In the genomic region with DNA sequence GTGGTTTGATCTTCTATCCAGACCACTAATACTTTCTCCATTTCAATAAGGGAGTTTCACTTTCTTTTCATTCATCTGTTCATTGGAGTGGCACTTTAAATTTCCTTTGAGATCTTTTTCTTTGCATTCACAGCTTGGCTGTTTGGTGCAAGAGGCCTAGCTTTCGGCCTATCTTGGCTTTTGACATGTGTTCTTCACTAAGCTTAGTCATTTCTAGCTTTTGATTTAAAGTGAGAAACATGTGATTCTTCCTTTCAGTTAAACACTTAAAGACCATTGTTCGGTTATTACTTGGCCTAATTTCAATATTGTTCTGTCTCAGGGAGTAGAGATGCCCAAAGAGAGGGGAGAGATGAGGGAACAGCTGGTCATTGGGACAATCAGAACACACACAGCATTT, we compare ENCODE assay signal across 10 cellular contexts. TPM values are rescaled to one million over a fixed set of nuclear protein-coding genes. Genes with fewer than 3 reads are reported as not detected.
DNase-seq lines count a peak whose midpoint lies in the region; ATAC-seq and TF ChIP-seq lines count a peak whose summit lies in the region.
"Had no signal": no experiment of that assay in that cellular context is flagged by ENCODE, and none has a peak within 500 bp of the region (broad histone marks: within the 10 kb centered on the region; RNA-seq: fewer than 3 reads in every experiment).

No MANE protein-coding gene starts in this region.

- ATAC-seq in HG03025 (IDR thresholded peaks at IDR 0.05; ENCODE audit: low FRiP score, unreplicated experiment) = peak; percentile 76
- no peak for ATAC-seq in aorta (ENCODE audit: low FRiP score)

- no peaks in the 10 kb centered on the region for H3K27me3 Mint-ChIP-seq in activated CD4-positive, alpha-beta T cell treated with anti-CD3 and anti-CD28 coated beads, Interleukin-2, amount 10 ng/mL, durations not matched to agents 24 days and 14 days
- peaks cover 2% of the 10 kb centered on the region for H3K27me3 Mint-ChIP-seq in activated T-helper 2 cell treated with anti-CD3 and anti-CD28 coated beads, Interferon-gamma antibody, Interleukin-2, Interleukin-4, amounts not matched to agents 10 μg/mL and 5 μg/mL and 100 μg/mL, durations not matched to agents 14 hours and 24 hours and 36 hours (ENCODE audit: low read depth)

- H3K9me3 ChIP-seq in aorta (ENCODE audit: control insufficient read depth, low read length) (no peaks in the 10 kb centered on the region), MM.1S (replicated peaks; ENCODE audit: insufficient read depth, low read length) (no peaks in the 10 kb centered on the region), vagina (no peaks in the 10 kb centered on the region)

- TF ChIP-seq POLR2A in vagina (IDR thresholded peaks at IDR 0.05) = no peak

- peak overlapping the region; percentile 16 for H3K4me3 Mint-ChIP-seq in activated CD4-positive, alpha-beta T cell treated with anti-CD3 and anti-CD28 coated beads, Interleukin-2, amount 10 ng/mL, durations not matched to agents 24 days and 14 days
- H3K4me3 Mint-ChIP-seq in activated T-helper 2 cell treated with anti-CD3 and anti-CD28 coated beads, Interferon-gamma antibody, Interleukin-2, Interleukin-4, amounts not matched to agents 10 μg/mL and 5 μg/mL and 100 μg/mL, durations not matched to agents 14 hours and 24 hours and 36 hours (ENCODE audit: low read depth) = no peak overlapping the region

- H3K36me3 Mint-ChIP-seq in activated CD4-positive, alpha-beta T cell treated with anti-CD3 and anti-CD28 coated beads, Interleukin-2, amount 10 ng/mL, durations not matched to agents 24 days and 14 days (ENCODE audit: low read depth) = no peaks in the 10 kb centered on the region
- no peaks in the 10 kb centered on the region for H3K36me3 Mint-ChIP-seq in activated T-helper 2 cell treated with anti-CD3 and anti-CD28 coated beads, Interferon-gamma antibody, Interleukin-2, Interleukin-4, amounts not matched to agents 10 μg/mL and 5 μg/mL and 100 μg/mL, durations not matched to agents 14 hours and 24 hours and 36 hours (ENCODE audit: low read depth)

- peak; percentile 58 for DNase-seq in activated CD4-positive, alpha-beta T cell treated with anti-CD3 and anti-CD28 coated beads, Interleukin-2, amount 10 ng/mL, durations not matched to agents 24 days and 14 days
- no peak for DNase-seq in activated CD4-positive, alpha-beta T cell treated with anti-CD3 and anti-CD28 coated beads, Interleukin-2, amount 50 U/mL, for 4 hours
- peak; percentile 12 for DNase-seq in GM20000 (ENCODE audit: low spot score)
- no peak for DNase-seq in activated T-helper 2 cell treated with anti-CD3 and anti-CD28 coated beads, Interferon-gamma antibody, Interleukin-2, Interleukin-4, amounts not matched to agents 10 μg/mL and 5 μg/mL and 100 μg/mL, durations not matched to agents 14 hours and 24 hours and 36 hours (ENCODE audit: low spot score)
- DNase-seq in aorta = no peak
- no peak for DNase-seq in MM.1S
- no peak for DNase-seq in vagina (ENCODE audit: extremely low spot score in 2 of 2)
- DNase-seq: activated naive CD4-positive, alpha-beta T cell treated with anti-CD3 and anti-CD28 coated beads, Interleukin-2, amount 50 U/mL, for 16 hours had no signal

- H3K27me3 ChIP-seq in aorta (ENCODE audit: control insufficient read depth in 1 of 2, insufficient read depth in 2 of 2, low read length in 1 of 2) (no peaks in the 10 kb centered on the region), MM.1S (replicated peaks; ENCODE audit: insufficient read depth, low read length) (no peaks in the 10 kb centered on the region), vagina (no peaks in the 10 kb centered on the region)

- no peaks in the 10 kb centered on the region for H3K79me2 ChIP-seq in MM.1S (ENCODE audit: low read length)

- peak overlapping the region; percentile 12 for H3K27ac Mint-ChIP-seq in activated CD4-positive, alpha-beta T cell treated with anti-CD3 and anti-CD28 coated beads, Interleukin-2, amount 10 ng/mL, durations not matched to agents 24 days and 14 days
- H3K27ac Mint-ChIP-seq in activated T-helper 2 cell treated with anti-CD3 and anti-CD28 coated beads, Interferon-gamma antibody, Interleukin-2, Interleukin-4, amounts not matched to agents 10 μg/mL and 5 μg/mL and 100 μg/mL, durations not matched to agents 14 hours and 24 hours and 36 hours = peak overlapping the region; percentile 34

- H3K4me1 Mint-ChIP-seq in activated CD4-positive, alpha-beta T cell treated with anti-CD3 and anti-CD28 coated beads, Interleukin-2, amount 10 ng/mL, durations not matched to agents 24 days and 14 days = peaks cover 14% of the 10 kb centered on the region
- H3K4me1 Mint-ChIP-seq in activated T-helper 2 cell treated with anti-CD3 and anti-CD28 coated beads, Interferon-gamma antibody, Interleukin-2, Interleukin-4, amounts not matched to agents 10 μg/mL and 5 μg/mL and 100 μg/mL, durations not matched to agents 14 hours and 24 hours and 36 hours (ENCODE audit: low read depth) = peaks cover 16% of the 10 kb centered on the region

- H3K27ac ChIP-seq in aorta (ENCODE audit: low read depth in 1 of 2, low read length in 2 of 2) = no peak overlapping the region
- no peak overlapping the region for H3K27ac ChIP-seq in MM.1S (ENCODE audit: low read length)
- no peak overlapping the region for H3K27ac ChIP-seq in vagina

- H3F3A ChIP-seq in MM.1S (ENCODE audit: insufficient read depth, low read length) = no peaks in the 10 kb centered on the region

- H3K4me2 ChIP-seq in MM.1S (ENCODE audit: low read depth, low read length) = no peak overlapping the region

- intact Hi-C loops in activated CD4-positive, alpha-beta T cell treated with anti-CD3 and anti-CD28 coated beads, Interleukin-2, amount 10 ng/mL, durations not matched to agents 24 days and 14 days (cut with micrococcal nuclease) = loop anchor here (2.0 kb wide), 1 partner anchor 43 kb away; no protein-coding TSS in a partner anchor
- intact Hi-C loops in activated T-helper 2 cell treated with anti-CD3 and anti-CD28 coated beads, Interferon-gamma antibody, Interleukin-2, Interleukin-4, amounts not matched to agents 10 μg/mL and 5 μg/mL and 100 μg/mL, durations not matched to agents 14 hours and 24 hours and 36 hours (cut with micrococcal nuclease) = loop anchor here (1.0 to 10.0 kb wide), 2 partner anchors 190 to 235 kb away; a partner anchor contains a TSS
- intact Hi-C loops in aorta (cut with DNase I) = no loop called here
- intact Hi-C loops in vagina (cut with DNase I) = no loop called here

- no peaks in the 10 kb centered on the region for H4K20me1 ChIP-seq in MM.1S (ENCODE audit: insufficient read depth, low read length)

- no peak for TF ChIP-seq CTCF in GM20000 (IDR thresholded peaks at IDR 0.05; ENCODE audit: extremely low read depth, missing control alignments)
- no peak for TF ChIP-seq CTCF in MM.1S (IDR thresholded peaks at IDR 0.05; ENCODE audit: low read length)
- no peak for TF ChIP-seq CTCF in vagina (IDR thresholded peaks at IDR 0.05)

- H3K9me2 ChIP-seq in MM.1S (replicated peaks; ENCODE audit: insufficient read depth, low read length) = no peaks in the 10 kb centered on the region

- WGBS in aorta, 2 donors = 83 to 89% methylated on average over 2 of the region's 2 CpGs

- no peaks in the 10 kb centered on the region for H3K9me3 Mint-ChIP-seq in activated CD4-positive, alpha-beta T cell treated with anti-CD3 and anti-CD28 coated beads, Interleukin-2, amount 10 ng/mL, durations not matched to agents 24 days and 14 days
- H3K9me3 Mint-ChIP-seq in activated T-helper 2 cell treated with anti-CD3 and anti-CD28 coated beads, Interferon-gamma antibody, Interleukin-2, Interleukin-4, amounts not matched to agents 10 μg/mL and 5 μg/mL and 100 μg/mL, durations not matched to agents 14 hours and 24 hours and 36 hours = no peaks in the 10 kb centered on the region

- no peaks in the 10 kb centered on the region for H3K4me1 ChIP-seq in aorta (ENCODE audit: control insufficient read depth in 1 of 2, insufficient read depth in 2 of 2, low read length in 2 of 2)
- H3K4me1 ChIP-seq in MM.1S (ENCODE audit: low read length) = no peaks in the 10 kb centered on the region
- no peaks in the 10 kb centered on the region for H3K4me1 ChIP-seq in vagina

- H3K36me3 ChIP-seq in aorta (ENCODE audit: control insufficient read depth in 1 of 2, insufficient read depth in 2 of 2, low read length in 1 of 2) = no peaks in the 10 kb centered on the region
- no peaks in the 10 kb centered on the region for H3K36me3 ChIP-seq in MM.1S (replicated peaks; ENCODE audit: insufficient read depth, low read length)
- H3K36me3 ChIP-seq in vagina = no peaks in the 10 kb centered on the region

- H3K9ac ChIP-seq in MM.1S (ENCODE audit: low read length) = no peak overlapping the region

- no peak overlapping the region for H3K4me3 ChIP-seq in aorta (ENCODE audit: low read length in 2 of 2)
- H3K4me3 ChIP-seq in MM.1S (ENCODE audit: low read length) = no peak overlapping the region
- no peak overlapping the region for H3K4me3 ChIP-seq in vagina

- no peak overlapping the region for H2AFZ ChIP-seq in MM.1S (ENCODE audit: low read length)

RNA-seq across cellular contexts. Expression of a gene that starts 24.3 kb away (rescaled TPM):
- total RNA-seq in activated CD4-positive, alpha-beta T cell treated with anti-CD3 and anti-CD28 coated beads, Interleukin-2, amount 10 ng/mL, durations not matched to agents 24 days and 14 days = 25.5 and 25.7 TPM in 2 replicates
- 82.6 and 87.2 TPM in 2 replicates for total RNA-seq in activated T-helper 2 cell treated with anti-CD3 and anti-CD28 coated beads, Interferon-gamma antibody, Interleukin-2, Interleukin-4, amounts not matched to agents 10 μg/mL and 5 μg/mL and 100 μg/mL, durations not matched to agents 14 hours and 24 hours and 36 hours
- total RNA-seq in aorta (not detected), vagina (not detected)
- polyA plus RNA-seq in aorta = 1 to 10 TPM in 1 of 2 donors, under 1 TPM in 1; 0.26 to 1.8 TPM
- total RNA-seq: Daoy had no signal

Comparison
In these comparisons a context has a peak if more than half of its experiments do, and no peak if none do; other contexts are left out.
1. DNase-seq: peak in activated CD4-positive, alpha-beta T cell treated with anti-CD3 and anti-CD28 coated beads, Interleukin-2, amount 10 ng/mL, durations not matched to agents 24 days and 14 days (single experiment) and GM20000 (single experiment); none in activated CD4-positive, alpha-beta T cell treated with anti-CD3 and anti-CD28 coated beads, Interleukin-2, amount 50 U/mL, for 4 hours (0 of 2), activated T-helper 2 cell treated with anti-CD3 and anti-CD28 coated beads, Interferon-gamma antibody, Interleukin-2, Interleukin-4, amounts not matched to agents 10 μg/mL and 5 μg/mL and 100 μg/mL, durations not matched to agents 14 hours and 24 hours and 36 hours (single experiment), aorta (0 of 2), MM.1S (single experiment) and vagina (0 of 2).
2. RNA of a gene that starts 24.3 kb away (total RNA-seq): 82.6 to 87.2 TPM in activated T-helper 2 cell treated with anti-CD3 and anti-CD28 coated beads, Interferon-gamma antibody, Interleukin-2, Interleukin-4, amounts not matched to agents 10 μg/mL and 5 μg/mL and 100 μg/mL, durations not matched to agents 14 hours and 24 hours and 36 hours and 25.5 to 25.7 TPM in activated CD4-positive, alpha-beta T cell treated with anti-CD3 and anti-CD28 coated beads, Interleukin-2, amount 10 ng/mL, durations not matched to agents 24 days and 14 days; not detected in aorta and not detected in vagina (single experiment); every median in the first group is over 10 times any median in the second.
3. intact Hi-C loops: an anchor here in activated CD4-positive, alpha-beta T cell treated with anti-CD3 and anti-CD28 coated beads, Interleukin-2, amount 10 ng/mL, durations not matched to agents 24 days and 14 days (2.0 kb wide) and activated T-helper 2 cell treated with anti-CD3 and anti-CD28 coated beads, Interferon-gamma antibody, Interleukin-2, Interleukin-4, amounts not matched to agents 10 μg/mL and 5 μg/mL and 100 μg/mL, durations not matched to agents 14 hours and 24 hours and 36 hours (1.0 to 10.0 kb wide); none called in aorta and vagina.